ENCODE assay signal across 22 cellular contexts in the genomic region with DNA sequence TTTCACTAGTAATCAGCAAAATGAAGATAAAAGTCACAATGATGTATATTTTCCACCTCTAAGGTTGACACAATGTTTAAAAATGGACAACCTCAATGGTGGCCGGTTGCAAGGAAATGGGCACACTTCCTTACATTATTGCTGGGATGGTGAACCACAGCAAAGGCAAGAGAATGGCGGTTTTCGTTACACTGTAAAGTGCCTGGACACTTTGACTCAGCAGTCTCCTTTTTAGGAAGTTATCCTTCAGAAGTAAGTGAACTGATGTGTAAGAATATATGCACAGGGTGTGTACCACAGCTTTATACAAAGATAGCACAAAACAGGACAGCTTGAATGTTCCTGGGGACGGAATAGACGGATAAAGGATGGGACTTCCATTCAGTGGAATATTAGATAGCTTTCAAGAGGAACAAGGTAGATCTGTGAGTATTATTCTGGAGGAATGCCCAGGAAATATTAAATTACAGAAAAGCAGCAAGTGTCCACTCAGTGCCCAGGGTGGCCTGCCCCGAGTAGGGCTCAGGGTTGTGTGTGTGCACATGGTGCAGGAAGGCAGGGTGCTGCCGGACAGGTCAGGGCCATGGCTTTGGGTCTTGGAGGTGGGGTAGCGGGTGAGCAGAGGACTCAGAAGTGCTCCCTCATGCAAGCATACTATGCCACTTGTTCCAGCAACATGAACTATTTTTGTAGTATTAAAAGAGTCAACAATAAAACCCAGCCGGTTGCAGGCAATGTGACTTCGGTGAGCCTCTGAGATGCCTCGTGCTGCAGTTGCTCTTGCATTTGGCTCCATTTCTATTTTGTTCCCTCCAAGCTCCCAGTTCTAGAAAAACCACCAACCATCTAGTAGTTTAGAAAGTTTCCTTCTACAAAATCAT. TPM values are rescaled to one million over a fixed set of nuclear protein-coding genes. Genes with fewer than 3 reads are reported as not detected.
"Had no signal": no experiment of that assay in that cellular context is flagged by ENCODE, and none has a peak within 500 bp of the region (broad histone marks: within the 10 kb centered on the region; RNA-seq: fewer than 3 reads in every experiment).

No MANE protein-coding gene starts in this region.

- H3K4me1 Mint-ChIP-seq: immature natural killer cell; stimulated activated effector memory CD8-positive, alpha-beta T cell treated with anti-CD3 and anti-CD28 coated beads, Interleukin-12 subunit alpha, Interleukin-12 subunit beta, amount 100 ng/mL, for 72 hours had no signal

- H3K4me1 ChIP-seq: foreskin keratinocyte had no signal

- H3K27me3 ChIP-seq: ovary, testis, transverse colon had no signal

- DNase-seq: cerebellar nuclear complex; dermis blood vessel endothelial cell; endodermal cell; erythroblast; foreskin keratinocyte; immature natural killer cell; left cardiac atrium; left ventricle myocardium superior; mesenchymal stem cell; midbrain; naive B cell; ovary; right cardiac atrium; stimulated activated CD4-positive, alpha-beta T cell treated with anti-CD3 and anti-CD28 coated beads, Interleukin-4, amount 100 ng/mL, for 1 hour; stimulated activated CD8-positive, alpha-beta memory T cell treated with anti-CD3 and anti-CD28 coated beads, Interleukin-4, amount 100 ng/mL, for 48 hours; testis; transverse colon had no signal

- H3K9me3 Mint-ChIP-seq: endodermal cell; immature natural killer cell; naive B cell; stimulated activated effector memory CD8-positive, alpha-beta T cell treated with anti-CD3 and anti-CD28 coated beads, Interleukin-12 subunit alpha, Interleukin-12 subunit beta, amount 100 ng/mL, for 72 hours; stimulated activated naive CD8-positive, alpha-beta T cell treated with anti-CD3 and anti-CD28 coated beads, Interleukin-15, Interleukin-2, amounts not matched to agents 100 ng/mL and 50 ng/mL, for 24 hours had no signal

- H3K4me3 Mint-ChIP-seq: endodermal cell; immature natural killer cell; naive B cell; stimulated activated effector memory CD8-positive, alpha-beta T cell treated with anti-CD3 and anti-CD28 coated beads, Interleukin-12 subunit alpha, Interleukin-12 subunit beta, amount 100 ng/mL, for 72 hours; stimulated activated naive CD8-positive, alpha-beta T cell treated with anti-CD3 and anti-CD28 coated beads, Interleukin-15, Interleukin-2, amounts not matched to agents 100 ng/mL and 50 ng/mL, for 24 hours had no signal

- H3K36me3 Mint-ChIP-seq: immature natural killer cell; naive B cell; stimulated activated effector memory CD8-positive, alpha-beta T cell treated with anti-CD3 and anti-CD28 coated beads, Interleukin-12 subunit alpha, Interleukin-12 subunit beta, amount 100 ng/mL, for 72 hours had no signal

- H3K27ac ChIP-seq: foreskin keratinocyte, ovary, transverse colon had no signal

- H3K27ac Mint-ChIP-seq: immature natural killer cell; naive B cell; progenitor cell of endocrine pancreas; stimulated activated effector memory CD8-positive, alpha-beta T cell treated with anti-CD3 and anti-CD28 coated beads, Interleukin-12 subunit alpha, Interleukin-12 subunit beta, amount 100 ng/mL, for 72 hours; stimulated activated naive CD8-positive, alpha-beta T cell treated with anti-CD3 and anti-CD28 coated beads, Interleukin-15, Interleukin-2, amounts not matched to agents 100 ng/mL and 50 ng/mL, for 24 hours had no signal

- H3K9me3 ChIP-seq: ovary, testis, transverse colon had no signal

- ATAC-seq: foreskin keratinocyte; left cardiac atrium; left ventricle myocardium superior; right cardiac atrium; stimulated activated effector memory CD8-positive, alpha-beta T cell treated with anti-CD3 and anti-CD28 coated beads, Interleukin-12 subunit alpha, Interleukin-12 subunit beta, amount 100 ng/mL, for 72 hours had no signal

- H3K4me3 ChIP-seq: lung, ovary, smooth muscle cell, testis, transverse colon had no signal

- H3K27me3 Mint-ChIP-seq: stimulated activated naive CD8-positive, alpha-beta T cell treated with anti-CD3 and anti-CD28 coated beads, Interleukin-15, Interleukin-2, amounts not matched to agents 100 ng/mL and 50 ng/mL, for 24 hours had no signal

- H3K4me2 ChIP-seq: smooth muscle cell had no signal

- H3K36me3 ChIP-seq: ovary, transverse colon had no signal

RNA-seq across cellular contexts. Expression of gene GADD45G, which starts 24.5 kb away (rescaled TPM):
- total RNA-seq: dermis blood vessel endothelial cell, foreskin keratinocyte had no signal
